In genomic region chr3:107684431-107684925, GRCh38 we compare ENCODE assay signal across 1 cellular context.
TF ChIP-seq lines count a peak whose summit lies in the region.

No MANE protein-coding gene starts in this region.

TF ChIP-seq in HepG2, 621 proteins besides CTCF, POLR2A, EP300 and RAD21 (continued from another document and continues in another):
- TF ChIP-seq HOXA3 (CRISPR knock-in tag; IDR thresholded peaks at IDR 0.05) (peak; percentile 39; the same call in 1 of the 2 replicates), ARID5B (CRISPR knock-in tag; IDR thresholded peaks at IDR 0.05) (peak; percentile 94), TOE1 (CRISPR knock-in tag; IDR thresholded peaks at IDR 0.05) (no peak), FIP1L1 (IDR thresholded peaks at IDR 0.05; ENCODE audit: borderline replicate concordance, insufficient read depth, low read depth, low read length) (no peak), HNRNPH1 (optimal IDR thresholded peaks at IDR 0.05; ENCODE audit: low read depth, low read length) (no peak), ZNF33B (CRISPR knock-in tag; IDR thresholded peaks at IDR 0.05) (no peak), HNRNPL (IDR thresholded peaks at IDR 0.05; ENCODE audit: low read depth, low read length) (no peak), MLX (CRISPR knock-in tag; IDR thresholded peaks at IDR 0.05) (peak; percentile 55; the same call in 1 of the 2 replicates), ZBTB46 (CRISPR knock-in tag; IDR thresholded peaks at IDR 0.05; ENCODE audit: borderline replicate concordance) (no peak), NFKBIZ (CRISPR knock-in tag; IDR thresholded peaks at IDR 0.05) (0 out of 2 replicates have a peak, but pooled peaks have one; percentile 21), PTBP1 (IDR thresholded peaks at IDR 0.05; ENCODE audit: low read depth, low read length, poor library complexity, severe bottlenecking) (no peak), ZNF232 (CRISPR knock-in tag; IDR thresholded peaks at IDR 0.05; ENCODE audit: borderline replicate concordance) (no peak), WIZ (CRISPR knock-in tag; IDR thresholded peaks at IDR 0.05) (no peak), NFIC (IDR thresholded peaks at IDR 0.05; ENCODE audit: low read length) (peak; percentile 93), HMGA1 (CRISPR knock-in tag; conservative IDR thresholded peaks at IDR 0.05) (no peak), TBL1XR1 (IDR thresholded peaks at IDR 0.05; ENCODE audit: borderline replicate concordance, low read length, partially characterized antibody) (no peak), ZNF30 (CRISPR knock-in tag; IDR thresholded peaks at IDR 0.05) (no peak), NCOA2 (CRISPR knock-in tag; IDR thresholded peaks at IDR 0.05) (peak; percentile 95), PAX8 (CRISPR knock-in tag; IDR thresholded peaks at IDR 0.05; ENCODE audit: borderline replicate concordance) (no peak), LBX2 (CRISPR knock-in tag; IDR thresholded peaks at IDR 0.05; ENCODE audit: borderline replicate concordance) (no peak), ZNF382 (CRISPR knock-in tag; IDR thresholded peaks at IDR 0.05; ENCODE audit: borderline replicate concordance) (no peak), ELF1 (CRISPR knock-in tag; IDR thresholded peaks at IDR 0.05) (peak; percentile 43; the same call in 1 of the 2 replicates), SRSF9 (IDR thresholded peaks at IDR 0.05; ENCODE audit: borderline replicate concordance, insufficient read depth, low read depth, low read length, poor library complexity, severe bottlenecking) (no peak), THAP7 (CRISPR knock-in tag; IDR thresholded peaks at IDR 0.05) (no peak), PHF8 (CRISPR knock-in tag; IDR thresholded peaks at IDR 0.05) (no peak), TEF (CRISPR knock-in tag; IDR thresholded peaks at IDR 0.05) (no peak), SP1 (IDR thresholded peaks at IDR 0.05) (no peak), SP1 (CRISPR knock-in tag; IDR thresholded peaks at IDR 0.05) (no peak), PRPF4 (IDR thresholded peaks at IDR 0.05; ENCODE audit: low read depth, low read length, poor library complexity, severe bottlenecking) (no peak), ZNF558 (CRISPR knock-in tag; IDR thresholded peaks at IDR 0.05; ENCODE audit: borderline replicate concordance) (no peak), ZEB1 (IDR thresholded peaks at IDR 0.05; ENCODE audit: insufficient replicate concordance, low read depth) (no peak), ZNF441 (CRISPR knock-in tag; IDR thresholded peaks at IDR 0.05; ENCODE audit: borderline replicate concordance) (peak; percentile 57; the same call in 1 of the 2 replicates), ZNF468 (CRISPR knock-in tag; IDR thresholded peaks at IDR 0.05) (no peak), NFE2L2 (IDR thresholded peaks at IDR 0.05; ENCODE audit: low read length) (peak; percentile 74), ZNF777 (CRISPR knock-in tag; IDR thresholded peaks at IDR 0.05) (no peak), MAZ (IDR thresholded peaks at IDR 0.05; ENCODE audit: borderline replicate concordance, low read depth, low read length) (no peak), MAZ (CRISPR knock-in tag; IDR thresholded peaks at IDR 0.05; ENCODE audit: low read depth) (no peak), ZBTB1 (CRISPR knock-in tag; IDR thresholded peaks at IDR 0.05; ENCODE audit: borderline replicate concordance) (no peak), RARA (CRISPR knock-in tag; IDR thresholded peaks at IDR 0.05) (peak; percentile 66), TCF7 (IDR thresholded peaks at IDR 0.05; ENCODE audit: low read depth) (peak; percentile 97), HNF4A (CRISPR knock-in tag; IDR thresholded peaks at IDR 0.05) (peak; percentile 48; the same call in 1 of the 2 replicates), PPARG (CRISPR knock-in tag; conservative IDR thresholded peaks at IDR 0.05) (peak; percentile 49; the same call in 1 of the 2 replicates), ZFP90 (CRISPR knock-in tag; IDR thresholded peaks at IDR 0.05; ENCODE audit: borderline replicate concordance) (no peak), TAF1 (CRISPR knock-in tag; IDR thresholded peaks at IDR 0.05) (no peak), CEBPB (IDR thresholded peaks at IDR 0.05; ENCODE audit: borderline replicate concordance, low read depth, low read length) (no peak), REST (IDR thresholded peaks at IDR 0.05; ENCODE audit: borderline replicate concordance in 1 of 2, low read depth in 1 of 2, low read length in 2 of 2) (0 out of 4 replicates have a peak, but pooled peaks of 1 of the 2 experiments have one; percentile 19), ZNF564 (CRISPR knock-in tag; IDR thresholded peaks at IDR 0.05) (no peak), ZBTB7B (CRISPR knock-in tag; IDR thresholded peaks at IDR 0.05) (peak; percentile 26; the same call in 1 of the 2 replicates), ZUFSP (CRISPR knock-in tag; IDR thresholded peaks at IDR 0.05; ENCODE audit: borderline replicate concordance) (no peak), ZNF230 (CRISPR knock-in tag; IDR thresholded peaks at IDR 0.05) (no peak), TFE3 (CRISPR knock-in tag; IDR thresholded peaks at IDR 0.05) (peak; percentile 93), REPIN1 (CRISPR knock-in tag; IDR thresholded peaks at IDR 0.05; ENCODE audit: borderline replicate concordance, low read depth) (0 out of 2 replicates have a peak, but pooled peaks have one; percentile 27), NRL (CRISPR knock-in tag; IDR thresholded peaks at IDR 0.05; ENCODE audit: borderline replicate concordance) (no peak), CBX1 (IDR thresholded peaks at IDR 0.05; ENCODE audit: low read depth) (no peak), SALL2 (CRISPR knock-in tag; IDR thresholded peaks at IDR 0.05) (no peak), KDM1A (CRISPR knock-in tag; IDR thresholded peaks at IDR 0.05) (no peak), SIX4 (CRISPR knock-in tag; IDR thresholded peaks at IDR 0.05) (peak; percentile 55; the same call in 1 of the 2 replicates)
